In the genomic region with DNA sequence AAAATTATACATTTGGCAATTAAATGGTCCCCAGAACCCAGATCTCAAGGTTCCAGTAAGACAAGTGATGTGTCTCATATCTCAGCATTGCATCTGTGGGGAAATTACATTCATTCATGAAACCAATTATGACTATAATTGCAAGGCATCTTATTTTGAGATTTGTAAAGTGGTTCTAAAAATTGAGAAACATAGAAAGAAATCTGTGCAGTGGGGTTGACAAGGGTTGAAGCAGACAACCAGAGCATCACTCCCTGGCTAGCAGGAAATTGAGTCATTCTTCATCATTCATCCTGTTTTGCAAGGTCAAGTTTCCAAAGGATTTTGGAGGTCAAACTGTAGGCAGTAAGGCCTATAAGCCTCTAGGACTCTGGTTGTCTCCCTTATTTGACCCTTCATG, we compare ENCODE assay signal across 21 cellular contexts. TPM values are rescaled to one million over a fixed set of nuclear protein-coding genes. Genes with fewer than 3 reads are reported as not detected.
A peak's percentile ranks its signal among the peaks of the same experiment; 100 is the strongest.
DNase-seq lines count a peak whose midpoint lies in the region; ATAC-seq and TF ChIP-seq lines count a peak whose summit lies in the region.
"Had no signal": no experiment of that assay in that cellular context is flagged by ENCODE, and none has a peak within 500 bp of the region (broad histone marks: within the 10 kb centered on the region; RNA-seq: fewer than 3 reads in every experiment).

No MANE protein-coding gene starts in this region.

- H3F3A ChIP-seq in GM23338 (replicated peaks; ENCODE audit: low read depth) = no peaks in the 10 kb centered on the region

- H3K27ac ChIP-seq in RWPE2 (ENCODE audit: poor library complexity, severe bottlenecking) (no peak overlapping the region), GM23338 (ENCODE audit: low read depth) (no peak overlapping the region)
- H3K27ac ChIP-seq: coronary artery, PC-9, vagina had no signal

- intact Hi-C loops in activated T-helper 1 cell treated with anti-CD3 and anti-CD28 coated beads, Interleukin-12 subunit alpha, Interleukin-12 subunit beta, Interleukin-2, Interleukin-4 antibody, amounts not matched to agents 30 ng/mL and 10 ng/mL and 1 ng/mL, durations not matched to agents 14 hours and 24 hours and 36 hours (cut with micrococcal nuclease) = no loop called here

- ATAC-seq in RWPE2 (ENCODE audit: low read depth) (peak; percentile 53; the same call in 2 of the 3 replicates), GM23338 (no peak)
- ATAC-seq in stimulated activated memory B cell treated with anti-CD40 and anti-IgM and Interleukin-4, amounts not matched to agents 10 μg/mL and 1 μg/mL and 100 μg/mL, for 72 hours = no peak
- ATAC-seq: left lobe of liver; stimulated activated naive CD8-positive, alpha-beta T cell treated with anti-CD3 and anti-CD28 coated beads, Interleukin-15, amount 100 ng/mL, for 72 hours had no signal

- no peak overlapping the region for H3K4me3 Mint-ChIP-seq in stimulated activated memory B cell treated with anti-CD40 and anti-IgM and Interleukin-4, amounts not matched to agents 10 μg/mL and 1 μg/mL and 100 μg/mL, for 72 hours
- H3K4me3 Mint-ChIP-seq in activated T-helper 1 cell treated with anti-CD3 and anti-CD28 coated beads, Interleukin-12 subunit alpha, Interleukin-12 subunit beta, Interleukin-2, Interleukin-4 antibody, amounts not matched to agents 30 ng/mL and 10 ng/mL and 1 ng/mL, durations not matched to agents 14 hours and 24 hours and 36 hours = no peak overlapping the region
- H3K4me3 Mint-ChIP-seq in GM23338 = no peak overlapping the region
- H3K4me3 Mint-ChIP-seq: activated CD4-positive, alpha-beta memory T cell treated with anti-CD3 and anti-CD28 coated beads for 36 hours; activated T-cell treated with anti-CD3 and anti-CD28 coated beads, Interleukin-2, amount 50 U/mL, for 72 hours; stimulated activated naive CD8-positive, alpha-beta T cell treated with anti-CD3 and anti-CD28 coated beads, Interleukin-15, amount 100 ng/mL, for 72 hours had no signal

- H3K4me1 ChIP-seq in RWPE2 (ENCODE audit: insufficient read depth, poor library complexity, severe bottlenecking) = no peaks in the 10 kb centered on the region
- no peaks in the 10 kb centered on the region for H3K4me1 ChIP-seq in GM23338 (ENCODE audit: insufficient read depth)
- H3K4me1 ChIP-seq: BE2C, vagina had no signal

- no peaks in the 10 kb centered on the region for H4K20me1 ChIP-seq in GM23338 (replicated peaks; ENCODE audit: insufficient read depth)

- H3K4me3 ChIP-seq in RWPE2 (ENCODE audit: severe bottlenecking) (no peak overlapping the region), skeletal muscle cell (ENCODE audit: low read depth, low read length) (no peak overlapping the region), GM23338 (no peak overlapping the region)
- H3K4me3 ChIP-seq: coronary artery, PC-9, vagina had no signal

- no peaks in the 10 kb centered on the region; the same call in 1 of the 2 replicates for H3K9me2 ChIP-seq in GM23338 (ENCODE audit: insufficient read depth)

- no peak overlapping the region for H3K27ac Mint-ChIP-seq in stimulated activated memory B cell treated with anti-CD40 and anti-IgM and Interleukin-4, amounts not matched to agents 10 μg/mL and 1 μg/mL and 100 μg/mL, for 72 hours
- no peak overlapping the region for H3K27ac Mint-ChIP-seq in activated T-helper 1 cell treated with anti-CD3 and anti-CD28 coated beads, Interleukin-12 subunit alpha, Interleukin-12 subunit beta, Interleukin-2, Interleukin-4 antibody, amounts not matched to agents 30 ng/mL and 10 ng/mL and 1 ng/mL, durations not matched to agents 14 hours and 24 hours and 36 hours
- no peak overlapping the region for H3K27ac Mint-ChIP-seq in GM23338
- H3K27ac Mint-ChIP-seq: activated CD4-positive, alpha-beta memory T cell treated with anti-CD3 and anti-CD28 coated beads for 36 hours; activated T-cell treated with anti-CD3 and anti-CD28 coated beads, Interleukin-2, amount 50 U/mL, for 72 hours; stimulated activated naive CD8-positive, alpha-beta T cell treated with anti-CD3 and anti-CD28 coated beads, Interleukin-15, amount 100 ng/mL, for 72 hours had no signal

- peaks cover 3% of the 10 kb centered on the region for H3K9me3 Mint-ChIP-seq in stimulated activated memory B cell treated with anti-CD40 and anti-IgM and Interleukin-4, amounts not matched to agents 10 μg/mL and 1 μg/mL and 100 μg/mL, for 72 hours
- H3K9me3 Mint-ChIP-seq in activated T-helper 1 cell treated with anti-CD3 and anti-CD28 coated beads, Interleukin-12 subunit alpha, Interleukin-12 subunit beta, Interleukin-2, Interleukin-4 antibody, amounts not matched to agents 30 ng/mL and 10 ng/mL and 1 ng/mL, durations not matched to agents 14 hours and 24 hours and 36 hours = no peaks in the 10 kb centered on the region
- H3K9me3 Mint-ChIP-seq in GM23338 = no peaks in the 10 kb centered on the region
- H3K9me3 Mint-ChIP-seq: activated CD4-positive, alpha-beta memory T cell treated with anti-CD3 and anti-CD28 coated beads for 36 hours; stimulated activated naive CD8-positive, alpha-beta T cell treated with anti-CD3 and anti-CD28 coated beads, Interleukin-15, amount 100 ng/mL, for 72 hours had no signal

- no peaks in the 10 kb centered on the region for H3K79me2 ChIP-seq in GM23338 (replicated peaks; ENCODE audit: insufficient read depth)

- no peak overlapping the region for H2AFZ ChIP-seq in GM23338
- H2AFZ ChIP-seq: PC-9 had no signal

- peak; percentile 65 for DNase-seq in EL
- no peak for DNase-seq in RWPE2 (ENCODE audit: low spot score)
- DNase-seq in fibroblast of gingiva (ENCODE audit: low read depth) = peak; percentile 90
- peak; percentile 72 for DNase-seq in skeletal muscle cell (ENCODE audit: low read depth)
- no peak for DNase-seq in islet precursor cell
- DNase-seq in activated T-helper 1 cell treated with anti-CD3 and anti-CD28 coated beads, Interleukin-12 subunit alpha, Interleukin-12 subunit beta, Interleukin-2, Interleukin-4 antibody, amounts not matched to agents 30 ng/mL and 10 ng/mL and 1 ng/mL, durations not matched to agents 14 hours and 24 hours and 36 hours (ENCODE audit: low spot score) = no peak
- no peak for DNase-seq in GM23338 (ENCODE audit: low spot score)
- DNase-seq: activated CD4-positive, alpha-beta memory T cell treated with anti-CD3 and anti-CD28 coated beads for 36 hours; activated T-cell treated with anti-CD3 and anti-CD28 coated beads, Interleukin-2, amount 50 U/mL, for 72 hours; BE2C; erythroblast; NCI-H2081 treated with DMSO at 0.1 percent for 48 hours; NCI-H524 treated with DMSO at 0.1 percent for 48 hours; PC-9; stimulated activated CD4-positive, alpha-beta T cell treated with anti-CD3 and anti-CD28 coated beads, Interleukin-12 subunit alpha, Interleukin-12 subunit beta, amount 100 ng/mL, for 4 hours; stimulated activated naive CD8-positive, alpha-beta T cell treated with anti-CD3 and anti-CD28 coated beads, Interleukin-15, amount 100 ng/mL, for 72 hours had no signal

- no peaks in the 10 kb centered on the region for H3K9me3 ChIP-seq in RWPE2 (ENCODE audit: severe bottlenecking)
- H3K9me3 ChIP-seq: BE2C, vagina had no signal

- H3K27me3 ChIP-seq in RWPE2 (ENCODE audit: insufficient read depth, poor library complexity, severe bottlenecking) = no peaks in the 10 kb centered on the region
- no peaks in the 10 kb centered on the region for H3K27me3 ChIP-seq in GM23338 (ENCODE audit: insufficient read depth)
- H3K27me3 ChIP-seq: BE2C, vagina had no signal

- H3K36me3 Mint-ChIP-seq in stimulated activated memory B cell treated with anti-CD40 and anti-IgM and Interleukin-4, amounts not matched to agents 10 μg/mL and 1 μg/mL and 100 μg/mL, for 72 hours = no peaks in the 10 kb centered on the region
- no peaks in the 10 kb centered on the region for H3K36me3 Mint-ChIP-seq in activated T-helper 1 cell treated with anti-CD3 and anti-CD28 coated beads, Interleukin-12 subunit alpha, Interleukin-12 subunit beta, Interleukin-2, Interleukin-4 antibody, amounts not matched to agents 30 ng/mL and 10 ng/mL and 1 ng/mL, durations not matched to agents 14 hours and 24 hours and 36 hours (ENCODE audit: low read depth)
- no peaks in the 10 kb centered on the region for H3K36me3 Mint-ChIP-seq in GM23338 (ENCODE audit: low read depth)
- H3K36me3 Mint-ChIP-seq: activated CD4-positive, alpha-beta memory T cell treated with anti-CD3 and anti-CD28 coated beads for 36 hours had no signal

- no peaks in the 10 kb centered on the region for H3K4me1 Mint-ChIP-seq in stimulated activated memory B cell treated with anti-CD40 and anti-IgM and Interleukin-4, amounts not matched to agents 10 μg/mL and 1 μg/mL and 100 μg/mL, for 72 hours
- H3K4me1 Mint-ChIP-seq in activated T-helper 1 cell treated with anti-CD3 and anti-CD28 coated beads, Interleukin-12 subunit alpha, Interleukin-12 subunit beta, Interleukin-2, Interleukin-4 antibody, amounts not matched to agents 30 ng/mL and 10 ng/mL and 1 ng/mL, durations not matched to agents 14 hours and 24 hours and 36 hours (ENCODE audit: low read depth) = no peaks in the 10 kb centered on the region
- H3K4me1 Mint-ChIP-seq in GM23338 = no peaks in the 10 kb centered on the region
- H3K4me1 Mint-ChIP-seq: stimulated activated naive CD8-positive, alpha-beta T cell treated with anti-CD3 and anti-CD28 coated beads, Interleukin-15, amount 100 ng/mL, for 72 hours had no signal

- no peak overlapping the region for H3K4me2 ChIP-seq in GM23338
- H3K4me2 ChIP-seq: PC-9 had no signal

- TF ChIP-seq CTCF in RWPE2 (IDR thresholded peaks at IDR 0.05; ENCODE audit: poor library complexity, severe bottlenecking) (no peak), GM23338 (conservative IDR thresholded peaks at IDR 0.05; ENCODE audit: low read depth in 2 of 2) (no peak)

- H3K36me3 ChIP-seq in RWPE2 (ENCODE audit: low read depth) (no peaks in the 10 kb centered on the region), GM23338 (ENCODE audit: insufficient read depth) (no peaks in the 10 kb centered on the region)
- H3K36me3 ChIP-seq: BE2C, vagina had no signal

- H3K27me3 Mint-ChIP-seq in stimulated activated memory B cell treated with anti-CD40 and anti-IgM and Interleukin-4, amounts not matched to agents 10 μg/mL and 1 μg/mL and 100 μg/mL, for 72 hours = peaks cover 8% of the 10 kb centered on the region
- no peaks in the 10 kb centered on the region for H3K27me3 Mint-ChIP-seq in activated T-helper 1 cell treated with anti-CD3 and anti-CD28 coated beads, Interleukin-12 subunit alpha, Interleukin-12 subunit beta, Interleukin-2, Interleukin-4 antibody, amounts not matched to agents 30 ng/mL and 10 ng/mL and 1 ng/mL, durations not matched to agents 14 hours and 24 hours and 36 hours (ENCODE audit: insufficient read depth)
- no peaks in the 10 kb centered on the region for H3K27me3 Mint-ChIP-seq in GM23338 (ENCODE audit: insufficient read depth, low read depth, poor library complexity)

TF ChIP-seq in GM23338, 12 proteins besides CTCF, POLR2A, EP300 and RAD21 (continues in another document):
- no peak for TF ChIP-seq NANOG (IDR thresholded peaks at IDR 0.05; ENCODE audit: borderline replicate concordance)

RNA-seq across cellular contexts. Expression of gene MROH9, which starts 25.1 kb away (rescaled TPM):
- not detected in 2 replicates for total RNA-seq in activated T-helper 1 cell treated with anti-CD3 and anti-CD28 coated beads, Interleukin-12 subunit alpha, Interleukin-12 subunit beta, Interleukin-2, Interleukin-4 antibody, amounts not matched to agents 30 ng/mL and 10 ng/mL and 1 ng/mL, durations not matched to agents 14 hours and 24 hours and 36 hours
- total RNA-seq in GM23338 (2014; rRNA removed; shearing (Covaris generic)) = not detected in 2 replicates
- 0.06 TPM in 1 of 2 replicates, not detected in the other for polyA plus RNA-seq in GM23338 (2016; fragmentation: Nextera tagmentation; extraction: Ambion mirVana)
- total RNA-seq: activated CD4-positive, alpha-beta memory T cell treated with anti-CD3 and anti-CD28 coated beads for 36 hours; activated T-cell treated with anti-CD3 and anti-CD28 coated beads, Interleukin-2, amount 50 U/mL, for 72 hours; left lobe of liver; PC-9; vagina had no signal
- polyA plus RNA-seq: adipose tissue had no signal

Comparison
In these comparisons a context has a peak if more than half of its experiments do, and no peak if none do; other contexts are left out.
1. DNase-seq: peak in EL (single experiment), fibroblast of gingiva (single experiment) and skeletal muscle cell (single experiment); none in RWPE2 (single experiment), islet precursor cell (single experiment), activated T-helper 1 cell treated with anti-CD3 and anti-CD28 coated beads, Interleukin-12 subunit alpha, Interleukin-12 subunit beta, Interleukin-2, Interleukin-4 antibody, amounts not matched to agents 30 ng/mL and 10 ng/mL and 1 ng/mL, durations not matched to agents 14 hours and 24 hours and 36 hours (single experiment) and GM23338 (single experiment).